ENCODE assay signal across 38 cellular contexts in the genomic region with DNA sequence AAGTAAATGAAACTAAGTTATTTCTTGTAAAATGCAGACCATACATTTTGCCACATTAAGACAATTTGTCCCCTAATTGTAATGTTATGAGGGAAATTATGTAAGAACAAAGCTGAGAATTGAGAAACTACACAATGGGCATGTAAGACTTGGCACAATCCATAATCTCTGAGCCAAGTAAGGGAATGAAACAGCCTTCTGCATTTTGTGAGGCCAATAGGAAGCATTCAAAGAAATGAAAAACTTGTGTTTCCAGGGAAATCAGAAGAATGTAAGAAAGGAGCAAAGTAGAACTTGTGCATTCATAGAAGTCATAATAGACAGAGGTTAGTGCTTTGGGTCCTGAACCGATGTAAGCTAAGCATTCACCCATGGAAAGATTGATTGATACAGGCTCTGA. TPM values are rescaled to one million over a fixed set of nuclear protein-coding genes. Genes with fewer than 3 reads are reported as not detected.
"Had no signal": no experiment of that assay in that cellular context is flagged by ENCODE, and none has a peak within 500 bp of the region (broad histone marks: within the 10 kb centered on the region; RNA-seq: fewer than 3 reads in every experiment).

No MANE protein-coding gene starts in this region.

- H3K27me3 Mint-ChIP-seq: activated CD4-positive, alpha-beta T cell treated with anti-CD3 and anti-CD28 coated beads for 36 hours had no signal

- ATAC-seq: activated CD4-positive, alpha-beta T cell treated with anti-CD3 and anti-CD28 coated beads for 36 hours; activated T-cell treated with anti-CD3 and anti-CD28 coated beads, Interleukin-2, amount 50 U/mL, for 72 hours; foreskin keratinocyte; gastrocnemius medialis; heart left ventricle; T-cell had no signal

- H3K36me3 Mint-ChIP-seq: activated naive CD8-positive, alpha-beta T cell; T-cell had no signal

- H3K4me3 Mint-ChIP-seq: activated B cell treated with CpG ODN at 0.5 μM for 24 hours; activated CD4-positive, alpha-beta memory T cell treated with anti-CD3 and anti-CD28 coated beads, Interleukin-2, amount 10 ng/mL, durations not matched to agents 7 days and 5 days; activated CD4-positive, alpha-beta T cell treated with anti-CD3 and anti-CD28 coated beads for 36 hours; activated CD4-positive, alpha-beta T cell treated with anti-CD3 and anti-CD28 coated beads, Interleukin-2, amount 10 ng/mL, durations not matched to agents 24 days and 14 days; activated naive CD8-positive, alpha-beta T cell; activated T-cell treated with anti-CD3 and anti-CD28 coated beads, Interleukin-2, amount 50 U/mL, for 24 hours; activated T-cell treated with anti-CD3 and anti-CD28 coated beads, Interleukin-2, amount 50 U/mL, for 72 hours; central memory CD8-positive, alpha-beta T cell; dendritic cell treated with granulocyte-macrophage colony-stimulating factor and Interleukin-4, amounts not matched to agents 40 ng/mL and 50 ng/mL, for 4 days; endodermal cell; T-cell; T-helper 1 cell treated with Interleukin-12 subunit alpha and Interleukin-12 subunit beta and Interleukin-4 antibody, amounts not matched to agents 30 μg/mL and 1 μg/mL, for 36 hours had no signal

- DNase-seq: activated B cell treated with CpG ODN at 0.5 μM for 24 hours; activated CD4-positive, alpha-beta memory T cell treated with anti-CD3 and anti-CD28 coated beads, Interleukin-2, amount 10 ng/mL, durations not matched to agents 7 days and 5 days; activated CD4-positive, alpha-beta T cell treated with anti-CD3 and anti-CD28 coated beads for 36 hours; activated CD4-positive, CD25-positive, alpha-beta regulatory T cell treated with anti-CD3 and anti-CD28 coated beads, Interleukin-2, amount 50 U/mL, for 72 hours; activated CD8-positive, alpha-beta memory T cell treated with anti-CD3 and anti-CD28 coated beads, Interleukin-2, amount 50 U/mL, for 48 hours; activated effector memory CD4-positive, alpha-beta T cell treated with Interleukin-2 at 50 U/mL for 16 hours; activated gamma-delta T cell treated with Interleukin-2 at 50 U/mL for 16 hours; activated naive CD4-positive, alpha-beta T cell treated with anti-CD3 and anti-CD28 coated beads, Interleukin-2, amount 50 U/mL, for 16 hours; activated naive CD4-positive, alpha-beta T cell treated with Interleukin-2 at 50 U/mL for 16 hours; activated T-cell treated with anti-CD3 and anti-CD28 coated beads for 4 hours; activated T-cell treated with anti-CD3 and anti-CD28 coated beads, Interleukin-2, amount 50 U/mL, for 24 hours; activated T-cell treated with anti-CD3 and anti-CD28 coated beads, Interleukin-2, amount 50 U/mL, for 72 hours; amniotic stem cell; anterior cingulate cortex; brain microvascular endothelial cell; dorsolateral prefrontal cortex; effector memory CD4-positive, alpha-beta T cell; endodermal cell; erythroblast; foreskin keratinocyte; gastrocnemius medialis; glutamatergic neuron; heart left ventricle; SW 1271; T-cell; T-helper 9 cell; WERI-Rb-1 had no signal

- H3K4me1 Mint-ChIP-seq: activated B cell treated with CpG ODN at 0.5 μM for 24 hours; activated CD4-positive, alpha-beta memory T cell treated with anti-CD3 and anti-CD28 coated beads, Interleukin-2, amount 10 ng/mL, durations not matched to agents 7 days and 5 days; activated CD4-positive, alpha-beta T cell treated with anti-CD3 and anti-CD28 coated beads for 36 hours; activated CD4-positive, alpha-beta T cell treated with anti-CD3 and anti-CD28 coated beads, Interleukin-2, amount 10 ng/mL, durations not matched to agents 24 days and 14 days; central memory CD8-positive, alpha-beta T cell; endodermal cell had no signal

- H3K27ac Mint-ChIP-seq: activated B cell treated with CpG ODN at 0.5 μM for 24 hours; activated CD4-positive, alpha-beta memory T cell treated with anti-CD3 and anti-CD28 coated beads, Interleukin-2, amount 10 ng/mL, durations not matched to agents 7 days and 5 days; activated CD4-positive, alpha-beta T cell treated with anti-CD3 and anti-CD28 coated beads for 36 hours; activated CD4-positive, alpha-beta T cell treated with anti-CD3 and anti-CD28 coated beads, Interleukin-2, amount 10 ng/mL, durations not matched to agents 24 days and 14 days; activated naive CD8-positive, alpha-beta T cell; activated T-cell treated with anti-CD3 and anti-CD28 coated beads, Interleukin-2, amount 50 U/mL, for 24 hours; activated T-cell treated with anti-CD3 and anti-CD28 coated beads, Interleukin-2, amount 50 U/mL, for 72 hours; dendritic cell treated with granulocyte-macrophage colony-stimulating factor and Interleukin-4, amounts not matched to agents 40 ng/mL and 50 ng/mL, for 4 days; endodermal cell; T-cell; T-helper 1 cell treated with Interleukin-12 subunit alpha and Interleukin-12 subunit beta and Interleukin-4 antibody, amounts not matched to agents 30 μg/mL and 1 μg/mL, for 36 hours had no signal

- H3K9me3 Mint-ChIP-seq: activated B cell treated with CpG ODN at 0.5 μM for 24 hours; activated CD4-positive, alpha-beta memory T cell treated with anti-CD3 and anti-CD28 coated beads, Interleukin-2, amount 10 ng/mL, durations not matched to agents 7 days and 5 days; activated CD4-positive, alpha-beta T cell treated with anti-CD3 and anti-CD28 coated beads, Interleukin-2, amount 10 ng/mL, durations not matched to agents 24 days and 14 days; activated T-cell treated with anti-CD3 and anti-CD28 coated beads, Interleukin-2, amount 50 U/mL, for 24 hours; activated T-cell treated with anti-CD3 and anti-CD28 coated beads, Interleukin-2, amount 50 U/mL, for 72 hours; central memory CD8-positive, alpha-beta T cell; dendritic cell treated with granulocyte-macrophage colony-stimulating factor and Interleukin-4, amounts not matched to agents 40 ng/mL and 50 ng/mL, for 4 days; endodermal cell; T-cell; T-helper 1 cell treated with Interleukin-12 subunit alpha and Interleukin-12 subunit beta and Interleukin-4 antibody, amounts not matched to agents 30 μg/mL and 1 μg/mL, for 36 hours had no signal

RNA-seq across cellular contexts. Expression of a gene that starts 1.8 kb away (rescaled TPM):
- total RNA-seq: activated B cell treated with CpG ODN at 0.5 μM for 24 hours; activated CD4-positive, alpha-beta memory T cell treated with anti-CD3 and anti-CD28 coated beads, Interleukin-2, amount 10 ng/mL, durations not matched to agents 7 days and 5 days; activated CD4-positive, alpha-beta T cell treated with anti-CD3 and anti-CD28 coated beads for 36 hours; activated CD4-positive, alpha-beta T cell treated with anti-CD3 and anti-CD28 coated beads, Interleukin-2, amount 10 ng/mL, durations not matched to agents 24 days and 14 days; activated T-cell treated with anti-CD3 and anti-CD28 coated beads, Interleukin-2, amount 50 U/mL, for 72 hours; astrocyte; bronchial epithelial cell; cardiac septum; cerebellum; dorsolateral prefrontal cortex; endodermal cell; esophagus muscularis mucosa; foreskin keratinocyte; gastrocnemius medialis; heart left ventricle; T-cell; T-helper 2 cell treated with Interferon-gamma antibody and Interleukin-4, amounts not matched to agents 100 ng/mL and 5 ng/mL, for 36 hours had no signal

RNA-seq across cellular contexts. Expression of a gene that starts 3.9 kb away (rescaled TPM):
- total RNA-seq: activated B cell treated with CpG ODN at 0.5 μM for 24 hours; activated CD4-positive, alpha-beta memory T cell treated with anti-CD3 and anti-CD28 coated beads, Interleukin-2, amount 10 ng/mL, durations not matched to agents 7 days and 5 days; activated CD4-positive, alpha-beta T cell treated with anti-CD3 and anti-CD28 coated beads for 36 hours; activated CD4-positive, alpha-beta T cell treated with anti-CD3 and anti-CD28 coated beads, Interleukin-2, amount 10 ng/mL, durations not matched to agents 24 days and 14 days; activated T-cell treated with anti-CD3 and anti-CD28 coated beads, Interleukin-2, amount 50 U/mL, for 72 hours; astrocyte; bronchial epithelial cell; cardiac septum; cerebellum; dorsolateral prefrontal cortex; endodermal cell; esophagus muscularis mucosa; foreskin keratinocyte; gastrocnemius medialis; heart left ventricle; T-cell; T-helper 2 cell treated with Interferon-gamma antibody and Interleukin-4, amounts not matched to agents 100 ng/mL and 5 ng/mL, for 36 hours had no signal

RNA-seq across cellular contexts. Expression of a gene that starts 13.5 kb away (rescaled TPM):
- total RNA-seq: activated B cell treated with CpG ODN at 0.5 μM for 24 hours; activated CD4-positive, alpha-beta memory T cell treated with anti-CD3 and anti-CD28 coated beads, Interleukin-2, amount 10 ng/mL, durations not matched to agents 7 days and 5 days; activated CD4-positive, alpha-beta T cell treated with anti-CD3 and anti-CD28 coated beads for 36 hours; activated CD4-positive, alpha-beta T cell treated with anti-CD3 and anti-CD28 coated beads, Interleukin-2, amount 10 ng/mL, durations not matched to agents 24 days and 14 days; activated T-cell treated with anti-CD3 and anti-CD28 coated beads, Interleukin-2, amount 50 U/mL, for 72 hours; astrocyte; bronchial epithelial cell; cardiac septum; cerebellum; dorsolateral prefrontal cortex; endodermal cell; esophagus muscularis mucosa; foreskin keratinocyte; gastrocnemius medialis; heart left ventricle; T-cell; T-helper 2 cell treated with Interferon-gamma antibody and Interleukin-4, amounts not matched to agents 100 ng/mL and 5 ng/mL, for 36 hours had no signal

RNA-seq across cellular contexts. Expression of a gene that starts 13.9 kb away (rescaled TPM):
- total RNA-seq: activated B cell treated with CpG ODN at 0.5 μM for 24 hours; activated CD4-positive, alpha-beta memory T cell treated with anti-CD3 and anti-CD28 coated beads, Interleukin-2, amount 10 ng/mL, durations not matched to agents 7 days and 5 days; activated CD4-positive, alpha-beta T cell treated with anti-CD3 and anti-CD28 coated beads for 36 hours; activated CD4-positive, alpha-beta T cell treated with anti-CD3 and anti-CD28 coated beads, Interleukin-2, amount 10 ng/mL, durations not matched to agents 24 days and 14 days; activated T-cell treated with anti-CD3 and anti-CD28 coated beads, Interleukin-2, amount 50 U/mL, for 72 hours; astrocyte; bronchial epithelial cell; cardiac septum; cerebellum; dorsolateral prefrontal cortex; endodermal cell; esophagus muscularis mucosa; foreskin keratinocyte; gastrocnemius medialis; heart left ventricle; T-cell; T-helper 2 cell treated with Interferon-gamma antibody and Interleukin-4, amounts not matched to agents 100 ng/mL and 5 ng/mL, for 36 hours had no signal

RNA-seq across cellular contexts. Expression of a gene that starts 19.0 kb away (rescaled TPM):
- total RNA-seq: activated B cell treated with CpG ODN at 0.5 μM for 24 hours; activated CD4-positive, alpha-beta memory T cell treated with anti-CD3 and anti-CD28 coated beads, Interleukin-2, amount 10 ng/mL, durations not matched to agents 7 days and 5 days; activated CD4-positive, alpha-beta T cell treated with anti-CD3 and anti-CD28 coated beads for 36 hours; activated CD4-positive, alpha-beta T cell treated with anti-CD3 and anti-CD28 coated beads, Interleukin-2, amount 10 ng/mL, durations not matched to agents 24 days and 14 days; activated T-cell treated with anti-CD3 and anti-CD28 coated beads, Interleukin-2, amount 50 U/mL, for 72 hours; astrocyte; bronchial epithelial cell; cardiac septum; cerebellum; dorsolateral prefrontal cortex; endodermal cell; esophagus muscularis mucosa; foreskin keratinocyte; gastrocnemius medialis; heart left ventricle; T-cell; T-helper 2 cell treated with Interferon-gamma antibody and Interleukin-4, amounts not matched to agents 100 ng/mL and 5 ng/mL, for 36 hours had no signal
